23 cellular contexts compared by ENCODE assay signal in genomic region chr16:69283851-69284250, GRCh38.
"Had no signal": no experiment of that assay in that cellular context is flagged by ENCODE, and none has a peak within 500 bp of the region (broad histone marks: within the 10 kb centered on the region; RNA-seq: fewer than 3 reads in every experiment).

No MANE protein-coding gene starts in this region.

- H3K27me3 ChIP-seq: heart left ventricle, neural progenitor cell, pancreas, suprapubic skin, thyroid gland had no signal

- H3K9ac ChIP-seq: neural progenitor cell had no signal

- H2AFZ ChIP-seq: neural progenitor cell had no signal

- FAIRE-seq: endometrium, frontal cortex, islet of Langerhans, pancreas, urothelium cell line had no signal

- H3K9me3 Mint-ChIP-seq: mesothelial cell of epicardium, natural killer cell, type B pancreatic cell had no signal

- DNase-seq: effector memory CD4-positive, alpha-beta T cell; heart left ventricle; hypothalamus; kidney glomerular epithelial cell; mammary epithelial cell; natural killer cell; nucleus accumbens; pancreas; right cardiac atrium; stimulated activated CD4-positive, alpha-beta T cell treated with anti-CD3 and anti-CD28 coated beads, Interleukin-2, amount 100 ng/mL, for 48 hours; stimulated activated naive CD8-positive, alpha-beta T cell treated with anti-CD3 and anti-CD28 coated beads, Interleukin-15, Interleukin-2, amounts not matched to agents 100 U/mL and 50 U/mL, for 24 hours; thyroid gland had no signal

- H3K36me3 ChIP-seq: neural progenitor cell had no signal

- H3K27ac Mint-ChIP-seq: mesothelial cell of epicardium, natural killer cell, neural progenitor cell, progenitor cell of endocrine pancreas, type B pancreatic cell had no signal

- ATAC-seq: esophagus mucosa; heart left ventricle; natural killer cell; pancreas; right cardiac atrium; stimulated activated naive CD8-positive, alpha-beta T cell treated with anti-CD3 and anti-CD28 coated beads, Interleukin-15, Interleukin-2, amounts not matched to agents 100 U/mL and 50 U/mL, for 24 hours had no signal

- H3K4me3 Mint-ChIP-seq: mesothelial cell of epicardium, natural killer cell, neural progenitor cell, type B pancreatic cell had no signal

- H3K36me3 Mint-ChIP-seq: natural killer cell had no signal

- H3K4me1 Mint-ChIP-seq: natural killer cell, neural progenitor cell had no signal

- H3K27ac ChIP-seq: heart left ventricle, neural progenitor cell, pancreas, suprapubic skin, thyroid gland had no signal

- H3K4me1 ChIP-seq: neural progenitor cell, pancreas had no signal

- H3K27me3 Mint-ChIP-seq: progenitor cell of endocrine pancreas, type B pancreatic cell had no signal

- H3K9me3 ChIP-seq: heart left ventricle, pancreas, suprapubic skin, thyroid gland had no signal

- H3K4me3 ChIP-seq: heart left ventricle, neural progenitor cell, pancreas, smooth muscle cell, suprapubic skin, thyroid gland had no signal

- H3K4me2 ChIP-seq: neural progenitor cell, smooth muscle cell had no signal
